ENCODE assay signal across 14 cellular contexts in the genomic region with DNA sequence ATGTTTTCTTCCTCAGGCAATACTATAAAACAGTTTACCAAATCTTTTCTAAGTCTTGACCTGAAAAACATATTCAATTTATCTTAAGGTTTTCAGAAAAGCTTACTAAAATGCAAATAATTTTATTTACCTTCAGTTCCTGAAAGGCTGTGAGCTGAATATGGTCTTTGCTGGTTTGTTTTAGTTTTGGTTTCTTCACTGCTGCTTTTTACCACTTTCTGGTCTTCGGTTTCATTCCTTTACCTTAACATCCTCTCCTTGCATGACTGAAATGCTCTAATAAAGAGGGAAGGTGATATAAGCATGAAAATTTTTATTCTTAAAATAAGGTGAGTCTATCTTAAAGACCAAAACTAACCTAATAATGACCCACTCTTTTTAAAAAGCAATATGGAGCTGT.
"Had no signal": no experiment of that assay in that cellular context is flagged by ENCODE, and none has a peak within 500 bp of the region (broad histone marks: within the 10 kb centered on the region; RNA-seq: fewer than 3 reads in every experiment).

No MANE protein-coding gene starts in this region.

- DNase-seq: activated naive CD4-positive, alpha-beta T cell treated with anti-CD3 and anti-CD28 coated beads, Interleukin-2, amount 50 U/mL, for 16 hours; activated T-cell treated with anti-CD3 and anti-CD28 coated beads, Interleukin-2, amount 50 U/mL, for 1 hour; body of pancreas; cortex of kidney; effector memory CD4-positive, alpha-beta T cell; heart right ventricle; occipital lobe; right lobe of liver; stimulated activated CD4-positive, alpha-beta T cell treated with anti-CD3 and anti-CD28 coated beads, Interleukin-1b, Interleukin-23, amount 100 ng/mL, for 48 hours; tibial artery had no signal

- H3K27ac ChIP-seq: body of pancreas, heart right ventricle, right lobe of liver, tibial artery, vagina had no signal

- H3K4me3 ChIP-seq: body of pancreas, heart right ventricle, right lobe of liver, tibial artery, vagina had no signal

- H3K27me3 ChIP-seq: body of pancreas, right lobe of liver, tibial artery, vagina had no signal

- ATAC-seq: activated CD4-positive, CD25-positive, alpha-beta regulatory T cell treated with anti-CD3 and anti-CD28 coated beads, Interleukin-2, amount 50 U/mL, for 24 hours; body of pancreas; heart right ventricle; left lobe of liver; right lobe of liver; stimulated activated memory B cell treated with anti-CD40 and anti-IgM and Interleukin-4, amounts not matched to agents 10 μg/mL and 1 μg/mL and 100 μg/mL, for 72 hours had no signal

- H3K36me3 ChIP-seq: heart right ventricle, right lobe of liver, tibial artery, vagina had no signal

- H3K4me1 ChIP-seq: body of pancreas, heart right ventricle, right lobe of liver, tibial artery, vagina had no signal
